Comparison of ENCODE assay signal across 9 cellular contexts in genomic region chr1:75991497-75992114, GRCh38. TPM values are rescaled to one million over a fixed set of nuclear protein-coding genes. Genes with fewer than 3 reads are reported as not detected.
DNase-seq lines count a peak whose midpoint lies in the region; ATAC-seq and FAIRE-seq lines count a peak whose summit lies in the region.
"Had no signal": no experiment of that assay in that cellular context is flagged by ENCODE, and none has a peak within 500 bp of the region (broad histone marks: within the 10 kb centered on the region; RNA-seq: fewer than 3 reads in every experiment).

No MANE protein-coding gene starts in this region.

- peak; percentile 4 for DNase-seq in NK-92 treated with Interleukin-12 subunit alpha and Interleukin-12 subunit beta, amount 100 ng/mL, for 24 hours (lab: John Stamatoyannopoulos, UW)
- DNase-seq in NK-92 (lab: John Stamatoyannopoulos, UW; ENCODE audit: unreplicated experiment) (no peak), NCI-H146 (lab: John Stamatoyannopoulos, UW) (peak; percentile 85), T-helper 22 cell (ENCODE audit: low read depth) (peak; percentile 6), astrocyte of the hippocampus (ENCODE audit: low read depth, low spot score) (peak; percentile 93), hippocampal formation (lab: John Stamatoyannopoulos, UW) (peak; percentile 83), small intestine (peak; percentile 84)

- H3K4me1 ChIP-seq in small intestine (ENCODE audit: control insufficient read depth in 2 of 2, insufficient read depth in 1 of 2, low read depth in 1 of 2, low read length in 1 of 2), result no peaks in the 10 kb centered on the region
- H3K4me1 ChIP-seq: BLaER1 had no signal

- no peaks in the 10 kb centered on the region for H3K36me3 ChIP-seq in small intestine (ENCODE audit: control insufficient read depth in 2 of 2, insufficient read depth in 2 of 2, low read length in 2 of 2)
- H3K36me3 ChIP-seq: BLaER1 had no signal

- no peak for FAIRE-seq in small intestine (lab: Jason Lieb, UNC)

- H3K4me3 ChIP-seq in small intestine (ENCODE audit: low read depth in 1 of 2, low read length in 2 of 2), result no peak overlapping the region
- H3K4me3 ChIP-seq: BLaER1 had no signal

- H3K27ac ChIP-seq in small intestine (ENCODE audit: low read depth in 1 of 2, low read length in 1 of 2), result no peak overlapping the region
- H3K27ac ChIP-seq: BLaER1 had no signal

- no peaks in the 10 kb centered on the region for H3K27me3 ChIP-seq in small intestine (ENCODE audit: control insufficient read depth in 2 of 2, insufficient read depth in 2 of 2, low read length in 2 of 2)
- H3K27me3 ChIP-seq: BLaER1 had no signal

- peak; percentile 81 for ATAC-seq in HG02840 (IDR thresholded peaks at IDR 0.05; ENCODE audit: low FRiP score, unreplicated experiment)

- no peaks in the 10 kb centered on the region for H3K9me3 ChIP-seq in small intestine (ENCODE audit: control insufficient read depth, low read depth)
- H3K9me3 ChIP-seq: BLaER1 had no signal

- WGBS in small intestine, 3 donors, result 12 to 16% (median 15%) methylated on average over 8 of the region's 8 CpGs

RNA-seq across cellular contexts. Expression of gene ASB17, which starts 59.4 kb away (rescaled TPM):
- polyA plus RNA-seq in small intestine, result not detected
